Comparison of ENCODE assay signal across 1 cellular context in the genomic region with DNA sequence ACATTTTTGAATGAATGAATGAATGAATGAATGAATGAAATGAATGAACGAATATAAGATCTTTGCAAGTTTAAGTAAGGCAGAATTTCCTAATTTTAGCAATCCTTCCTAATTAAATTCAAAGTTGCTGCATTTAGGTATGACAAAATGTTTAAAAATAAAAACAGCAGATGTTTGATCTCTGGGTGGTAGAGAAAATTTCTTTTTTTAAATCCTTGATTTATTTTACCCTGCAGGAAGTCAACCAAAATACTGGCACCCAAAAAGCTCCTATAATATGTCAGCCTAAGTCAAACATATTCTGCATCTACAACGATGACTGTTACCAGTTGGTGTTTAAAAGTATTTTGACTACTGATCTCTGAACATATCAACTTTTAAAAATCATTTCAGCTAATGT.
TF ChIP-seq lines count a peak whose summit lies in the region.

No MANE protein-coding gene starts in this region.

TF ChIP-seq in K562, 482 proteins besides CTCF, POLR2A, EP300 and RAD21:
- 0 out of 2 replicates have a peak, but pooled peaks have one; percentile 35 for TF ChIP-seq ZNF24 (IDR thresholded peaks at IDR 0.05)
- TF ChIP-seq ARID4B (CRISPR knock-in tag; IDR thresholded peaks at IDR 0.05): no peak
- TF ChIP-seq ZFP36 (IDR thresholded peaks at IDR 0.05; ENCODE audit: low read depth, low read length, partially characterized antibody): no peak
